ENCODE assay signal across 15 cellular contexts in the genomic region with DNA sequence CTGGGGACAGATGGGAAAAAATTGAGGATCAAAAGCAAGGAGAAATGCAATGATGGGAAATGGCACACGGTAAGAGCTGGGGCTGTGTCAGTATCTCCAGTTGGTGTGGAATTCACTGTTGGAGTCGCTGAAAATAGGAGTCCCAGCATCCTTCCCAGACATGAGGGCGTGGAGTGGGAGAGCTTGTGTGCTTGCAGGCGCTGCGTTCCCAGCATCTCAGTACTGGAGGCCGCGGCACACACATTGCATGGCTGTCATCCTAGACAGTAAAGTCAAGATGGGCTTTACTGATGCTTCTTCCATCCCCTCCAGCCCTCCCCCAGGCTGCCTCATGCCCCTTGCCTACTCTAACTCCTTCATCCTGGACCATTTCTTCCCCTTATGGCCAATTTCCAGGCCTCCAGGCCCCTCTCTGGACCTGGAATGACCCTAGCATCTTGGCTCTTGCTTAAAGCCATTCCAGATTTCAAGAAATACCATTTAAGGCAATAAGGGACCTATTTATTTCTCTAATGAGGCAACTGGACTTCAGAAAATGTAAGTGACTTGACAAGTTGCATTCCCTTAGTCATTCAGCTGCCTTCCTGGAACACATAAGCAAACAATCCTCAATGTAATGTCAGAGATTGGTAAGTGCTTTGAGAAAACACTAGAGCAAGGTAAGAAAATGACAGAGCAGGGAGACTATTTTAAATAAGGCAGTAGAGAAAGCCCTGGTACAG.
DNase-seq lines count a peak whose midpoint lies in the region; ATAC-seq and TF ChIP-seq lines count a peak whose summit lies in the region.
"Had no signal": no experiment of that assay in that cellular context is flagged by ENCODE, and none has a peak within 500 bp of the region (broad histone marks: within the 10 kb centered on the region; RNA-seq: fewer than 3 reads in every experiment).

No MANE protein-coding gene starts in this region.

- TF ChIP-seq CTCF in fibroblast of the aortic adventitia (IDR thresholded peaks at IDR 0.05; ENCODE audit: insufficient read depth, low read length) (no peak), retinal pigment epithelial cell (conservative IDR thresholded peaks at IDR 0.05; ENCODE audit: low read depth, low read length) (no peak), left ventricle myocardium inferior (IDR thresholded peaks at IDR 0.05; ENCODE audit: borderline replicate concordance) (no peak)

- H3K36me3 Mint-ChIP-seq in T-helper 17 cell (ENCODE audit: low read depth), result no peaks in the 10 kb centered on the region
- H3K36me3 Mint-ChIP-seq: naive B cell had no signal

- H3K4me1 ChIP-seq in left ventricle myocardium inferior, result peaks cover 8% of the 10 kb centered on the region
- H3K4me1 ChIP-seq: suprapubic skin had no signal

- no peaks in the 10 kb centered on the region for H3K27me3 ChIP-seq in left ventricle myocardium inferior (ENCODE audit: low read depth)
- H3K27me3 ChIP-seq: MG63, suprapubic skin had no signal

- H3K4me3 ChIP-seq in fibroblast of the aortic adventitia (ENCODE audit: low read depth, low read length) (no peak overlapping the region), retinal pigment epithelial cell (ENCODE audit: low read length) (no peak overlapping the region), left ventricle myocardium inferior (no peak overlapping the region)
- H3K4me3 ChIP-seq: MG63, suprapubic skin had no signal

- no peaks in the 10 kb centered on the region for H3K27me3 Mint-ChIP-seq in T-helper 17 cell
- H3K27me3 Mint-ChIP-seq: naive B cell had no signal

- no peak overlapping the region for H3K27ac ChIP-seq in left ventricle myocardium inferior (replicated peaks)
- H3K27ac ChIP-seq: suprapubic skin had no signal

- intact Hi-C loops in left ventricle myocardium inferior (cut with micrococcal nuclease), result no loop called here

- ATAC-seq in T-helper 17 cell (no peak), GM18519 (IDR thresholded peaks at IDR 0.05; ENCODE audit: low FRiP score, unreplicated experiment) (no peak), HG02588 (IDR thresholded peaks at IDR 0.05; ENCODE audit: unreplicated experiment) (no peak)
- ATAC-seq: sciatic nerve had no signal

- no peaks in the 10 kb centered on the region for H3K36me3 ChIP-seq in left ventricle myocardium inferior

- H3K27ac Mint-ChIP-seq in T-helper 17 cell, result no peak overlapping the region

- DNase-seq in EH (ENCODE audit: low read depth) (peak; percentile 98), T-helper 17 cell (no peak), fibroblast of the aortic adventitia (ENCODE audit: low read depth) (peak; percentile 69), retinal pigment epithelial cell (ENCODE audit: low read depth) (peak; percentile 96), left ventricle myocardium inferior (no peak), DMS79 treated with DMSO at 0.1 percent for 48 hours (lab: John Stamatoyannopoulos, UW) (no peak)
- DNase-seq: activated CD4-positive, alpha-beta T cell treated with anti-CD3 and anti-CD28 coated beads, Interleukin-2, amount 50 U/mL, for 1 hour; foreskin melanocyte; kidney; MG63; naive B cell had no signal

- H3K9me3 ChIP-seq in T-helper 17 cell (ENCODE audit: control insufficient read depth, low read length, poor library complexity, severe bottlenecking) (no peaks in the 10 kb centered on the region), left ventricle myocardium inferior (replicated peaks) (no peaks in the 10 kb centered on the region)
- H3K9me3 ChIP-seq: MG63, suprapubic skin had no signal

- peak overlapping the region; percentile 47 for H3K4me3 Mint-ChIP-seq in T-helper 17 cell
- H3K4me3 Mint-ChIP-seq: naive B cell had no signal

- peaks cover 27% of the 10 kb centered on the region for H3K4me1 Mint-ChIP-seq in T-helper 17 cell

Comparison
In these comparisons a context has a peak if more than half of its experiments do, and no peak if none do; other contexts are left out.
1. DNase-seq: peak in EH (single experiment), fibroblast of the aortic adventitia (single experiment) and retinal pigment epithelial cell (single experiment); none in T-helper 17 cell (0 of 3), left ventricle myocardium inferior (single experiment) and DMS79 treated with DMSO at 0.1 percent for 48 hours (single experiment).